Comparison of ENCODE assay signal across 8 cellular contexts in genomic region chr20:8853805-8854338, GRCh38.
DNase-seq lines count a peak whose midpoint lies in the region; ATAC-seq and TF ChIP-seq lines count a peak whose summit lies in the region.

No MANE protein-coding gene starts in this region.

- no peak overlapping the region for H3K27ac ChIP-seq in CD8-positive, alpha-beta T cell (ENCODE audit: low read depth, low read length)
- peak overlapping the region; percentile 34 to 81 (median 70) for H3K27ac ChIP-seq in heart left ventricle
- peak overlapping the region; percentile 50 for H3K27ac ChIP-seq in psoas muscle

- TF ChIP-seq POLR2A in heart left ventricle (IDR thresholded peaks at IDR 0.05): no peak

- no peaks in the 10 kb centered on the region for H3K27me3 Mint-ChIP-seq in CD8-positive, alpha-beta T cell (ENCODE audit: low read depth)
- no peaks in the 10 kb centered on the region for H3K27me3 Mint-ChIP-seq in activated B cell treated with CpG ODN at 0.5 μM for 24 hours
- no peaks in the 10 kb centered on the region for H3K27me3 Mint-ChIP-seq in activated naive CD4-positive, alpha-beta T cell treated with anti-CD3 and anti-CD28 coated beads, Interleukin-2, amount 10 ng/mL, durations not matched to agents 7 days and 5 days

- H3K9me3 ChIP-seq in CD8-positive, alpha-beta T cell (ENCODE audit: low read length): no peaks in the 10 kb centered on the region
- H3K9me3 ChIP-seq in heart left ventricle (no peaks in the 10 kb centered on the region), psoas muscle (no peaks in the 10 kb centered on the region)

- H3K4me3 Mint-ChIP-seq in CD8-positive, alpha-beta T cell: no peak overlapping the region
- H3K4me3 Mint-ChIP-seq in activated B cell treated with CpG ODN at 0.5 μM for 24 hours: no peak overlapping the region
- H3K4me3 Mint-ChIP-seq in activated naive CD4-positive, alpha-beta T cell treated with anti-CD3 and anti-CD28 coated beads, Interleukin-2, amount 10 ng/mL, durations not matched to agents 7 days and 5 days: no peak overlapping the region

- H3K27me3 ChIP-seq in CD8-positive, alpha-beta T cell (ENCODE audit: insufficient read depth, low read length): no peaks in the 10 kb centered on the region
- H3K27me3 ChIP-seq in heart left ventricle (no peaks in the 10 kb centered on the region), psoas muscle (ENCODE audit: insufficient read depth in 3 of 3, low read length in 2 of 3) (no peaks in the 10 kb centered on the region)

- H3K9me3 Mint-ChIP-seq in CD8-positive, alpha-beta T cell: no peaks in the 10 kb centered on the region
- no peaks in the 10 kb centered on the region for H3K9me3 Mint-ChIP-seq in activated B cell treated with CpG ODN at 0.5 μM for 24 hours
- no peaks in the 10 kb centered on the region for H3K9me3 Mint-ChIP-seq in activated naive CD4-positive, alpha-beta T cell treated with anti-CD3 and anti-CD28 coated beads, Interleukin-2, amount 10 ng/mL, durations not matched to agents 7 days and 5 days

- H3K4me1 Mint-ChIP-seq in CD8-positive, alpha-beta T cell (ENCODE audit: low read depth): no peaks in the 10 kb centered on the region
- no peaks in the 10 kb centered on the region for H3K4me1 Mint-ChIP-seq in activated B cell treated with CpG ODN at 0.5 μM for 24 hours
- no peaks in the 10 kb centered on the region for H3K4me1 Mint-ChIP-seq in activated naive CD4-positive, alpha-beta T cell treated with anti-CD3 and anti-CD28 coated beads, Interleukin-2, amount 10 ng/mL, durations not matched to agents 7 days and 5 days

- TF ChIP-seq CTCF in CD8-positive, alpha-beta T cell (IDR thresholded peaks at IDR 0.05): peak; percentile 66
- TF ChIP-seq CTCF in activated B cell treated with CpG ODN at 0.5 μM for 24 hours (IDR thresholded peaks at IDR 0.05) (no peak), heart left ventricle (IDR thresholded peaks at IDR 0.05) (peak; percentile 78 to 93 (median 89)), psoas muscle (IDR thresholded peaks at IDR 0.05) (peak; percentile 94)

- no peak overlapping the region for H3K4me3 ChIP-seq in CD8-positive, alpha-beta T cell (ENCODE audit: low read depth, low read length)
- H3K4me3 ChIP-seq in heart left ventricle: peak overlapping the region in 9 of 12 donors; percentile 6 to 39 (median 21)
- peak overlapping the region; percentile 45 for H3K4me3 ChIP-seq in psoas muscle

- 13 to 19% (median 13%) methylated on average over 6 of the region's 6 CpGs for WGBS in heart left ventricle, 4 donors
- WGBS in psoas muscle, 3 donors: 14 to 17% (median 14%) methylated on average over 6 of the region's 6 CpGs

- H3K27ac Mint-ChIP-seq in CD8-positive, alpha-beta T cell: no peak overlapping the region
- H3K27ac Mint-ChIP-seq in activated B cell treated with CpG ODN at 0.5 μM for 24 hours: no peak overlapping the region
- no peak overlapping the region for H3K27ac Mint-ChIP-seq in activated naive CD4-positive, alpha-beta T cell treated with anti-CD3 and anti-CD28 coated beads, Interleukin-2, amount 10 ng/mL, durations not matched to agents 7 days and 5 days

- intact Hi-C loops in CD8-positive, alpha-beta T cell (cut with DNase I, micrococcal nuclease): no loop called here
- intact Hi-C loops in activated B cell treated with CpG ODN at 0.5 μM for 24 hours (cut with micrococcal nuclease) (loop anchor here (10.0 kb wide), 1 partner anchor 501 kb away; no protein-coding TSS in a partner anchor), heart left ventricle (cut with DNase I) (loop anchor here (1.0 to 10.0 kb wide), 21 partner anchors 52 to 541 kb away; partner anchors contain the start of gene PLCB4 (in 7 of the 10)), psoas muscle (cut with DNase I) (loop anchor here (2.0 to 5.0 kb wide), 2 partner anchors 213 to 505 kb away; partner anchors contain the start of gene PLCB4 (in 1 of the 2))

- ATAC-seq in CD8-positive, alpha-beta T cell: no peak
- ATAC-seq in GM19025 (IDR thresholded peaks at IDR 0.05; ENCODE audit: low read depth, unreplicated experiment) (peak; percentile 79), HG03280 (IDR thresholded peaks at IDR 0.05; ENCODE audit: unreplicated experiment) (peak; percentile 90), activated B cell treated with CpG ODN at 0.5 μM for 24 hours (ENCODE audit: low read depth) (peak; percentile 25), heart left ventricle (peak; percentile 56 to 86 (median 82)), psoas muscle (peak; percentile 77 to 96 (median 86))

- POLR2A ChIA-PET in CD8-positive, alpha-beta T cell (lab: Charles Lee): no interaction called here
- POLR2A ChIA-PET in activated B cell treated with CpG ODN at 0.5 μM for 24 hours (lab: Charles Lee): no interaction called here

- H3K4me1 ChIP-seq in CD8-positive, alpha-beta T cell (ENCODE audit: insufficient read depth, low read length): no peaks in the 10 kb centered on the region
- H3K4me1 ChIP-seq in heart left ventricle: peaks cover 0 to 25% (median 15%) of the 10 kb centered on the region in 12 donors
- H3K4me1 ChIP-seq in psoas muscle: peaks cover 8% of the 10 kb centered on the region

- CTCF ChIA-PET in CD8-positive, alpha-beta T cell (lab: Charles Lee): interaction anchor here (0.9 to 1.8 kb wide), 12 partner anchors 9 to 763 kb away, joined by 3 to 10 read pairs (median 4); no protein-coding TSS in a partner anchor
- CTCF ChIA-PET in activated B cell treated with CpG ODN at 0.5 μM for 24 hours (lab: Charles Lee): interaction anchor here (1.4 to 1.5 kb wide), 2 partner anchors 9 to 13 kb away, joined by 6 to 7 read pairs; no protein-coding TSS in a partner anchor
- CTCF ChIA-PET in activated naive CD4-positive, alpha-beta T cell treated with anti-CD3 and anti-CD28 coated beads, Interleukin-2, amount 10 ng/mL, durations not matched to agents 7 days and 5 days (lab: Charles Lee): interaction anchor here (0.7 to 1.6 kb wide), 5 partner anchors 10 to 131 kb away, joined by 3 to 6 read pairs (median 3); no protein-coding TSS in a partner anchor

- H3K36me3 ChIP-seq in CD8-positive, alpha-beta T cell (ENCODE audit: insufficient read depth, low read length): no peaks in the 10 kb centered on the region
- no peaks in the 10 kb centered on the region for H3K36me3 ChIP-seq in heart left ventricle
- no peaks in the 10 kb centered on the region for H3K36me3 ChIP-seq in psoas muscle (ENCODE audit: insufficient read depth in 1 of 2, low read depth in 1 of 2)

- no peaks in the 10 kb centered on the region for H3K36me3 Mint-ChIP-seq in CD8-positive, alpha-beta T cell
- no peaks in the 10 kb centered on the region for H3K36me3 Mint-ChIP-seq in activated B cell treated with CpG ODN at 0.5 μM for 24 hours (ENCODE audit: low read depth)
- H3K36me3 Mint-ChIP-seq in activated naive CD4-positive, alpha-beta T cell treated with anti-CD3 and anti-CD28 coated beads, Interleukin-2, amount 10 ng/mL, durations not matched to agents 7 days and 5 days: no peaks in the 10 kb centered on the region

- no peak for DNase-seq in CD8-positive, alpha-beta T cell
- DNase-seq in NCI-H2196 (lab: John Stamatoyannopoulos, UW; ENCODE audit: unreplicated experiment) (peak; percentile 68), activated B cell treated with CpG ODN at 0.5 μM for 24 hours (no peak), heart left ventricle (peak in 2 of 5 donors; percentile 20 to 29), psoas muscle (no peak)
- DNase-seq in activated naive CD4-positive, alpha-beta T cell treated with anti-CD3 and anti-CD28 coated beads, Interleukin-2, amount 10 ng/mL, durations not matched to agents 7 days and 5 days: no peak

Comparison
In these comparisons a context has a peak if more than half of its experiments do, and no peak if none do; other contexts are left out.
1. intact Hi-C loops: an anchor here in activated B cell treated with CpG ODN at 0.5 μM for 24 hours (10.0 kb wide), heart left ventricle (1.0 to 10.0 kb wide) and psoas muscle (2.0 to 5.0 kb wide); none called in CD8-positive, alpha-beta T cell.